ENCODE assay signal across 18 cellular contexts in genomic region chr9:123686849-123687233, GRCh38.
DNase-seq lines count a peak whose midpoint lies in the region; ATAC-seq and TF ChIP-seq lines count a peak whose summit lies in the region.
"Had no signal": no experiment of that assay in that cellular context is flagged by ENCODE, and none has a peak within 500 bp of the region (broad histone marks: within the 10 kb centered on the region; RNA-seq: fewer than 3 reads in every experiment).

No MANE protein-coding gene starts in this region.

- H3K4me1 ChIP-seq in SJCRH30: peaks cover 24% of the 10 kb centered on the region
- H3K4me1 ChIP-seq in mucosa of descending colon (ENCODE audit: low read depth): peaks cover 28% of the 10 kb centered on the region
- peaks cover 4% of the 10 kb centered on the region for H3K4me1 ChIP-seq in CD8-positive, alpha-beta T cell (ENCODE audit: insufficient read depth, low read length)
- H3K4me1 ChIP-seq: ascending aorta, upper lobe of right lung had no signal

- POLR2A ChIA-PET in CD8-positive, alpha-beta T cell (lab: Charles Lee): interaction anchor here (0.6 to 1.0 kb wide), 2 partner anchors 11 to 142 kb away, joined by 3 read pairs; no protein-coding TSS in a partner anchor

- H3K9me3 Mint-ChIP-seq in stimulated activated naive CD8-positive, alpha-beta T cell treated with anti-CD3 and anti-CD28 coated beads, Interleukin-15, Interleukin-2, amounts not matched to agents 100 ng/mL and 50 ng/mL, for 24 hours: no peaks in the 10 kb centered on the region
- H3K9me3 Mint-ChIP-seq in CD8-positive, alpha-beta T cell: no peaks in the 10 kb centered on the region
- no peaks in the 10 kb centered on the region for H3K9me3 Mint-ChIP-seq in activated naive CD8-positive, alpha-beta T cell treated with anti-CD3 and anti-CD28 coated beads for 36 hours
- H3K9me3 Mint-ChIP-seq: activated CD4-positive, alpha-beta T cell treated with anti-CD3 and anti-CD28 coated beads, Interleukin-2, amount 10 ng/mL, durations not matched to agents 24 days and 14 days; stimulated activated naive B cell treated with anti-CD40 and anti-IgM and Interleukin-4, amounts not matched to agents 10 μg/mL and 1 μg/mL and 100 μg/mL, for 72 hours had no signal

- no peaks in the 10 kb centered on the region for H3K9me3 ChIP-seq in SJCRH30 (replicated peaks)
- no peaks in the 10 kb centered on the region for H3K9me3 ChIP-seq in mucosa of descending colon
- no peaks in the 10 kb centered on the region for H3K9me3 ChIP-seq in CD8-positive, alpha-beta T cell (ENCODE audit: low read length)
- H3K9me3 ChIP-seq: ascending aorta, upper lobe of right lung had no signal

- peak overlapping the region; percentile 21; the same call in 1 of the 2 replicates for H3K27ac ChIP-seq in SJCRH30
- H3K27ac ChIP-seq in CD8-positive, alpha-beta T cell (ENCODE audit: low read depth, low read length): no peak overlapping the region
- H3K27ac ChIP-seq: ascending aorta, neural progenitor cell, upper lobe of right lung had no signal

- CTCF ChIA-PET in CD8-positive, alpha-beta T cell (lab: Charles Lee): interaction anchor here (1.2 kb wide), 1 partner anchor 10 kb away, joined by 3 read pairs; no protein-coding TSS in a partner anchor

- no peaks in the 10 kb centered on the region for H3K27me3 ChIP-seq in SJCRH30
- H3K27me3 ChIP-seq in CD8-positive, alpha-beta T cell (ENCODE audit: insufficient read depth, low read length): no peaks in the 10 kb centered on the region
- H3K27me3 ChIP-seq: ascending aorta, neural progenitor cell, upper lobe of right lung had no signal

- peak overlapping the region; percentile 71 for H3K27ac Mint-ChIP-seq in stimulated activated naive CD8-positive, alpha-beta T cell treated with anti-CD3 and anti-CD28 coated beads, Interleukin-15, Interleukin-2, amounts not matched to agents 100 ng/mL and 50 ng/mL, for 24 hours
- no peak overlapping the region for H3K27ac Mint-ChIP-seq in CD8-positive, alpha-beta T cell
- no peak overlapping the region for H3K27ac Mint-ChIP-seq in activated naive CD8-positive, alpha-beta T cell treated with anti-CD3 and anti-CD28 coated beads for 36 hours
- H3K27ac Mint-ChIP-seq: activated CD4-positive, alpha-beta T cell treated with anti-CD3 and anti-CD28 coated beads, Interleukin-2, amount 10 ng/mL, durations not matched to agents 24 days and 14 days; neural progenitor cell had no signal

- intact Hi-C loops in mucosa of descending colon (cut with DNase I, micrococcal nuclease): no loop called here
- intact Hi-C loops in CD8-positive, alpha-beta T cell (cut with DNase I, micrococcal nuclease): no loop called here

- H3K36me3 ChIP-seq in SJCRH30 (no peaks in the 10 kb centered on the region), mucosa of descending colon (ENCODE audit: low read depth) (no peaks in the 10 kb centered on the region)
- H3K36me3 ChIP-seq in CD8-positive, alpha-beta T cell (ENCODE audit: insufficient read depth, low read length): no peaks in the 10 kb centered on the region
- H3K36me3 ChIP-seq: ascending aorta, neural progenitor cell, upper lobe of right lung had no signal

- H3K4me1 Mint-ChIP-seq in stimulated activated naive CD8-positive, alpha-beta T cell treated with anti-CD3 and anti-CD28 coated beads, Interleukin-15, Interleukin-2, amounts not matched to agents 100 ng/mL and 50 ng/mL, for 24 hours (ENCODE audit: low read depth): peaks cover 60% of the 10 kb centered on the region
- H3K4me1 Mint-ChIP-seq in CD8-positive, alpha-beta T cell (ENCODE audit: low read depth): peaks cover 27% of the 10 kb centered on the region
- H3K4me1 Mint-ChIP-seq in activated naive CD8-positive, alpha-beta T cell treated with anti-CD3 and anti-CD28 coated beads for 36 hours: peaks cover 44% of the 10 kb centered on the region

- peaks cover 15% of the 10 kb centered on the region for H3K36me3 Mint-ChIP-seq in stimulated activated naive CD8-positive, alpha-beta T cell treated with anti-CD3 and anti-CD28 coated beads, Interleukin-15, Interleukin-2, amounts not matched to agents 100 ng/mL and 50 ng/mL, for 24 hours (ENCODE audit: low read depth)
- H3K36me3 Mint-ChIP-seq in CD8-positive, alpha-beta T cell: peaks cover 13% of the 10 kb centered on the region
- peaks cover 19% of the 10 kb centered on the region for H3K36me3 Mint-ChIP-seq in activated naive CD8-positive, alpha-beta T cell treated with anti-CD3 and anti-CD28 coated beads for 36 hours

- no peak for TF ChIP-seq CTCF in mucosa of descending colon (IDR thresholded peaks at IDR 0.05)
- no peak for TF ChIP-seq CTCF in CD8-positive, alpha-beta T cell (IDR thresholded peaks at IDR 0.05)

- H3K27me3 Mint-ChIP-seq in stimulated activated naive CD8-positive, alpha-beta T cell treated with anti-CD3 and anti-CD28 coated beads, Interleukin-15, Interleukin-2, amounts not matched to agents 100 ng/mL and 50 ng/mL, for 24 hours: no peaks in the 10 kb centered on the region
- H3K27me3 Mint-ChIP-seq in CD8-positive, alpha-beta T cell (ENCODE audit: low read depth): no peaks in the 10 kb centered on the region
- no peaks in the 10 kb centered on the region for H3K27me3 Mint-ChIP-seq in activated naive CD8-positive, alpha-beta T cell treated with anti-CD3 and anti-CD28 coated beads for 36 hours
- H3K27me3 Mint-ChIP-seq: activated CD4-positive, alpha-beta T cell treated with anti-CD3 and anti-CD28 coated beads, Interleukin-2, amount 10 ng/mL, durations not matched to agents 24 days and 14 days; stimulated activated naive B cell treated with anti-CD40 and anti-IgM and Interleukin-4, amounts not matched to agents 10 μg/mL and 1 μg/mL and 100 μg/mL, for 72 hours had no signal

- H3K4me3 ChIP-seq in SJCRH30 (no peak overlapping the region; the same call in 1 of the 2 replicates), mucosa of descending colon (no peak overlapping the region)
- no peak overlapping the region for H3K4me3 ChIP-seq in CD8-positive, alpha-beta T cell (ENCODE audit: low read depth, low read length)
- H3K4me3 ChIP-seq: ascending aorta, neural progenitor cell, upper lobe of right lung had no signal

- no peak for DNase-seq in stimulated activated naive CD8-positive, alpha-beta T cell treated with anti-CD3 and anti-CD28 coated beads, Interleukin-15, Interleukin-2, amounts not matched to agents 100 U/mL and 50 U/mL, for 24 hours
- DNase-seq in SJCRH30 (no peak), mucosa of descending colon (no peak), Ammon's horn (ENCODE audit: low spot score) (no peak)
- no peak for DNase-seq in CD8-positive, alpha-beta T cell
- no peak for DNase-seq in activated naive CD8-positive, alpha-beta T cell treated with anti-CD3 and anti-CD28 coated beads for 36 hours
- DNase-seq: activated CD4-positive, alpha-beta T cell treated with anti-CD3 and anti-CD28 coated beads, Interleukin-2, amount 10 ng/mL, durations not matched to agents 24 days and 14 days; activated naive CD4-positive, alpha-beta T cell treated with Interleukin-2 at 50 U/mL for 16 hours; COR-L47; HCEC 1CT; NCI-H2081 treated with DMSO at 0.1 percent for 48 hours; NCI-H748 treated with DMSO at 0.1 percent for 48 hours; stimulated activated naive B cell treated with anti-CD40 and anti-IgM and Interleukin-4, amounts not matched to agents 10 μg/mL and 1 μg/mL and 100 μg/mL, for 72 hours; upper lobe of right lung had no signal

- no peak for ATAC-seq in stimulated activated naive CD8-positive, alpha-beta T cell treated with anti-CD3 and anti-CD28 coated beads, Interleukin-15, Interleukin-2, amounts not matched to agents 100 U/mL and 50 U/mL, for 24 hours
- ATAC-seq in mucosa of descending colon (peak; percentile 12), GM18498 (IDR thresholded peaks at IDR 0.05; ENCODE audit: unreplicated experiment) (no peak)
- ATAC-seq in CD8-positive, alpha-beta T cell: no peak
- ATAC-seq: upper lobe of right lung had no signal

- no peak overlapping the region for H3K4me3 Mint-ChIP-seq in stimulated activated naive CD8-positive, alpha-beta T cell treated with anti-CD3 and anti-CD28 coated beads, Interleukin-15, Interleukin-2, amounts not matched to agents 100 ng/mL and 50 ng/mL, for 24 hours
- no peak overlapping the region for H3K4me3 Mint-ChIP-seq in CD8-positive, alpha-beta T cell
- H3K4me3 Mint-ChIP-seq in activated naive CD8-positive, alpha-beta T cell treated with anti-CD3 and anti-CD28 coated beads for 36 hours: no peak overlapping the region
- H3K4me3 Mint-ChIP-seq: activated CD4-positive, alpha-beta T cell treated with anti-CD3 and anti-CD28 coated beads, Interleukin-2, amount 10 ng/mL, durations not matched to agents 24 days and 14 days; neural progenitor cell had no signal
